Comparison of ENCODE assay signal across 8 cellular contexts in the genomic region with DNA sequence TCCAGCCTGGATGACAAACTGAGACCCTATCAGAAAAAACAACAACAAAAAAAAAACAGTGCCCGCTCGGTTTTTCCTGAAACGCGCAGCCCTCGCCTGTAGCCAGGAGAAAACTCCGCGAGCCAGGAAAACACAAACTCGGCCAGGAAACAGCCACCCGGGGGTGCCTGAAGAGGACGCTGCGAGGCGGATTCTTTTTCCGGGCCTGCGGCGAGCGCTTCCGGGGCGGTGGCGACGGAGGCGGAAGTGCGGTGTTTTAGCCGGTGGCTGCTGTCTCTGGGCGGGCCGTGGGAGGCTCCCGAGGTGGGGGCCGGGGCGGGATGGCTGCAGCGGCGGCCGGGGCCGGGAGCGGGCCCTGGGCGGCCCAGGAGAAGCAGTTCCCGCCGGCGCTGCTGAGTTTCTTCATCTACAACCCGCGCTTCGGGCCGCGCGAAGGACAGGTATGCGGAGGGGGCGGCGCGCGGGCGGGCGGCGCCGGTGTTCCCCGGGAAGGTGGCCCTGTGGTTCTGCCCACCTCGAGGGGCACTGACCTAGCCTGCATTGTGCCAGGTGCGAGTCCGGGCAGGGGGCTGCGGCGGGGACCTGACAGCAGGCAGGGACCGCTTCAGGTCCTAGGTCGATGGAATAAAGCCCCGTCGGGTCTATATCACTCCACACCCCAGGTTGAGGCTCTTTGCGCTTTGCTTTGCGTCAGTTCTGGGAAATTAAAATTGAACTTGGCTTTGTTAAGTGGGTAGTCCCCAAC. TPM values are rescaled to one million over a fixed set of nuclear protein-coding genes. Genes with fewer than 3 reads are reported as not detected.
DNase-seq lines count a peak whose midpoint lies in the region; ATAC-seq and TF ChIP-seq lines count a peak whose summit lies in the region.
"Not testable (repeated sequence)": the region's sequence is repeated elsewhere in the genome, so short reads cannot be mapped to it uniquely, and the experiment has no call there.

A gene (plus strand): TSS at position 254 of the 745 bp plus-strand sequence. CDS start 67 bp downstream, at position 321.

- H3K4me3 ChIP-seq in Caco-2 (ENCODE audit: low read depth, low read length): peak within 1 kb of the TSS; percentile 21

- H3K4me1 Mint-ChIP-seq in Caco-2 (ENCODE audit: low read depth, unreplicated experiment): not testable (repeated sequence)

- H3K9me3 ChIP-seq in Caco-2: not testable (repeated sequence)

- intact Hi-C loops in Caco-2 (cut with micrococcal nuclease; ENCODE audit: unreplicated experiment): not testable (repeated sequence)

- H3K36me3 Mint-ChIP-seq in Caco-2 (ENCODE audit: insufficient read depth, unreplicated experiment): peaks cover 10% of the 10 kb centered on the region

- ATAC-seq in GM19468 (IDR thresholded peaks at IDR 0.05; ENCODE audit: extremely low read depth, unreplicated experiment) (peak; percentile 90), HG03575 (IDR thresholded peaks at IDR 0.05; ENCODE audit: extremely low read depth, insufficient number of reproducible peaks, low FRiP score, unreplicated experiment) (peak; percentile 68)

- H3K4me3 Mint-ChIP-seq in Caco-2 (ENCODE audit: unreplicated experiment): peak within 1 kb of the TSS; percentile 78

- H3K9me3 Mint-ChIP-seq in Caco-2 (ENCODE audit: unreplicated experiment): not testable (repeated sequence)

- H3K27ac Mint-ChIP-seq in Caco-2 (ENCODE audit: unreplicated experiment): peak within 1 kb of the TSS; percentile 70

- BruUV-seq in Caco-2 (replicated peaks; lab: Mats Ljungman, UMichigan): not testable (repeated sequence)

- POLR2A ChIA-PET in Caco-2 (lab: Charles Lee): not testable (repeated sequence)

- H3K4me1 ChIP-seq in Caco-2: not testable (repeated sequence)

- CTCF ChIA-PET in Caco-2 (lab: Charles Lee): interaction anchor here (0.6 kb wide), 1 partner anchor 111 kb away, joined by 3 read pairs; no protein-coding TSS in a partner anchor

- not testable (repeated sequence) for H3K27me3 ChIP-seq in Caco-2 (replicated peaks; ENCODE audit: control insufficient read depth, insufficient read depth, low read length)

- peak in 1 of 2 experiments; percentile 42 for TF ChIP-seq CTCF in Caco-2 (IDR thresholded peaks at IDR 0.05; ENCODE audit: insufficient read depth in 1 of 2, low read depth in 1 of 2, low read length in 1 of 2, severe bottlenecking in 1 of 2, unreplicated experiment in 1 of 2)

- not testable (repeated sequence) for H3K36me3 ChIP-seq in Caco-2 (ENCODE audit: control insufficient read depth, insufficient read depth, low read length)

- H3K27me3 Mint-ChIP-seq in Caco-2 (ENCODE audit: insufficient read depth, unreplicated experiment): not testable (repeated sequence)

- DNase-seq in Caco-2 (peak; percentile 68 to 79), OCI-M1 (lab: John Stamatoyannopoulos, UW) (peak; percentile 38), activated T-cell treated with anti-CD3 and anti-CD28 coated beads for 1 hour (ENCODE audit: low read depth) (peak; percentile 72), epidermal melanocyte (ENCODE audit: insufficient read length, low spot score) (peak; percentile 17), midbrain (lab: John Stamatoyannopoulos, UW) (peak; percentile 82)
- peak; percentile 48 to 70 for DNase-seq in stimulated activated CD8-positive, alpha-beta memory T cell treated with anti-CD3 and anti-CD28 coated beads, Interleukin-15, amount 100 ng/mL, for 4 hours (ENCODE audit: low read depth in 2 of 2)

RNA-seq across cellular contexts. Expression of the gene that starts here (rescaled TPM):
- total RNA-seq in Caco-2 (2022): 65.2 and 76.4 TPM in 2 replicates

Comparison
In these comparisons a context has a peak if more than half of its experiments do, and no peak if none do; other contexts are left out.
1. Peak in every context shown above with its lines: DNase-seq, ATAC-seq and H3K4me3 ChIP-seq.
2. DNase-seq: peak in every context shown above with its lines; median percentile 82 in midbrain; 74 in Caco-2; 72 in activated T-cell treated with anti-CD3 and anti-CD28 coated beads for 1 hour; 59 in stimulated activated CD8-positive, alpha-beta memory T cell treated with anti-CD3 and anti-CD28 coated beads, Interleukin-15, amount 100 ng/mL, for 4 hours; 38 in OCI-M1; 17 in epidermal melanocyte.